ENCODE assay signal across 8 cellular contexts in genomic region chr5:176646707-176647029, GRCh38.
DNase-seq lines count a peak whose midpoint lies in the region; ATAC-seq and TF ChIP-seq lines count a peak whose summit lies in the region.

No MANE protein-coding gene starts in this region.

- ATAC-seq in HG03469 (IDR thresholded peaks at IDR 0.05; ENCODE audit: unreplicated experiment), result peak; percentile 3
- no peak for ATAC-seq in GM19467 (IDR thresholded peaks at IDR 0.05; ENCODE audit: unreplicated experiment)

- peaks cover 6% of the 10 kb centered on the region for H3K27me3 Mint-ChIP-seq in nephron progenitor cell (ENCODE audit: low read depth, poor library complexity)

- peak overlapping the region; percentile 76 for H3K4me3 Mint-ChIP-seq in nephron progenitor cell

- no peak for TF ChIP-seq CTCF in cardiac fibroblast (IDR thresholded peaks at IDR 0.05; ENCODE audit: low read depth, low read length)
- TF ChIP-seq CTCF in nephron progenitor cell (IDR thresholded peaks at IDR 0.05), result no peak

- H3K36me3 Mint-ChIP-seq in nephron progenitor cell (ENCODE audit: low read depth), result no peaks in the 10 kb centered on the region

- H3K4me3 ChIP-seq in cardiac fibroblast (replicated peaks in 1 of 2; ENCODE audit: low read depth in 2 of 2, low read length in 2 of 2), result peak overlapping the region; percentile 19 to 24

- H3K9me3 Mint-ChIP-seq in nephron progenitor cell, result no peaks in the 10 kb centered on the region

- H3K27ac Mint-ChIP-seq in nephron progenitor cell, result no peak overlapping the region

- peak; percentile 41 for DNase-seq in GM19240 (ENCODE audit: insufficient read length, low spot score)
- no peak for DNase-seq in cardiac fibroblast (ENCODE audit: low read depth in 2 of 2)
- no peak for DNase-seq in nephron progenitor cell
- DNase-seq in stimulated activated CD4-positive, alpha-beta T cell treated with anti-CD3 and anti-CD28 coated beads, Interleukin-2, amount 100 ng/mL, for 48 hours, result no peak
- DNase-seq in islet precursor cell, result no peak
- DNase-seq in NCI-H1930 (lab: John Stamatoyannopoulos, UW), result no peak

- peaks cover 31% of the 10 kb centered on the region for H3K4me1 Mint-ChIP-seq in nephron progenitor cell
